Comparison of ENCODE assay signal across 8 cellular contexts in genomic region chr1:54405894-54406293, GRCh38. TPM values are rescaled to one million over a fixed set of nuclear protein-coding genes. Genes with fewer than 3 reads are reported as not detected.
DNase-seq lines count a peak whose midpoint lies in the region; ATAC-seq and TF ChIP-seq lines count a peak whose summit lies in the region.

No MANE protein-coding gene starts in this region.

- DNase-seq in colonic mucosa: no peak
- DNase-seq in neuronal stem cell (ENCODE audit: low spot score): no peak
- no peak for DNase-seq in NCI-H1694 (lab: John Stamatoyannopoulos, UW)
- DNase-seq in left colon: no peak
- DNase-seq in T1000 (lab: John Stamatoyannopoulos, UW): no peak

- H2AK5ac ChIP-seq in neuronal stem cell (ENCODE audit: low read depth, low read length): no peak overlapping the region

- H3K4me2 ChIP-seq in BLaER1 treated with 17β-estradiol and CSF1 and Interleukin-3, amounts not matched to agents 10 nM and 100 nM: peak overlapping the region in 7 of 11 experiments; percentile 22 to 88 (median 73); a peak in 10 of 22 replicates
- peak overlapping the region; percentile 59 for H3K4me2 ChIP-seq in neuronal stem cell (ENCODE audit: insufficient read depth, low read length, poor library complexity, severe bottlenecking)

- peak overlapping the region; percentile 69 to 84 (median 76) for H3K4me3 ChIP-seq in BLaER1 treated with 17β-estradiol and CSF1 and Interleukin-3, amounts not matched to agents 10 nM and 100 nM
- H3K4me3 ChIP-seq in colonic mucosa: peak overlapping the region; percentile 92
- H3K4me3 ChIP-seq in neuronal stem cell (ENCODE audit: low read length in 2 of 2): peak overlapping the region; percentile 94 to 97

- no peak overlapping the region for H2BK120ac ChIP-seq in neuronal stem cell (ENCODE audit: low read depth, low read length)

- H2BK12ac ChIP-seq in neuronal stem cell (ENCODE audit: low read length): no peak overlapping the region

- H3K4me1 ChIP-seq in BLaER1 treated with 17β-estradiol and CSF1 and Interleukin-3, amounts not matched to agents 10 nM and 100 nM: peaks cover 49 to 66% (median 60%) of the 10 kb centered on the region in 10 experiments
- H3K4me1 ChIP-seq in colonic mucosa: peaks cover 17% of the 10 kb centered on the region
- peaks cover 25 to 40% of the 10 kb centered on the region in 2 donors for H3K4me1 ChIP-seq in neuronal stem cell (ENCODE audit: control insufficient read depth in 2 of 2, insufficient read depth in 1 of 2, low read depth in 1 of 2, low read length in 2 of 2)

- WGBS in neuronal stem cell (ENCODE audit: extremely low coverage in 2 of 2, insufficient read length in 2 of 2, insufficient replicate concordance in 1 of 2), 2 donors: no CpG with 5 or more reads among the region's 58 CpGs

- peak overlapping the region; percentile 67 for H2BK5ac ChIP-seq in neuronal stem cell (ENCODE audit: low read length)

- peaks cover 18 to 26% (median 23%) of the 10 kb centered on the region in 11 experiments for H3K36me3 ChIP-seq in BLaER1 treated with 17β-estradiol and CSF1 and Interleukin-3, amounts not matched to agents 10 nM and 100 nM
- H3K36me3 ChIP-seq in colonic mucosa (no peaks in the 10 kb centered on the region), neuronal stem cell (replicated peaks in 1 of 2; ENCODE audit: control insufficient read depth in 2 of 2, insufficient read depth in 2 of 2, low read length in 2 of 2) (peaks cover 7 to 40% of the 10 kb centered on the region in 2 donors)

- ATAC-seq in HG03095 (IDR thresholded peaks at IDR 0.05; ENCODE audit: unreplicated experiment): peak; percentile 2
- ATAC-seq in left colon: no peak
- ATAC-seq in GM19351 (IDR thresholded peaks at IDR 0.05; ENCODE audit: unreplicated experiment): no peak

- H3K27ac ChIP-seq in BLaER1 treated with 17β-estradiol and CSF1 and Interleukin-3, amounts not matched to agents 10 nM and 100 nM: peak overlapping the region in 10 of 11 experiments; percentile 11 to 83 (median 52); a peak in 15 of 22 replicates
- H3K27ac ChIP-seq in colonic mucosa (no peak overlapping the region), neuronal stem cell (replicated peaks; ENCODE audit: low read length) (no peak overlapping the region)

- no peak overlapping the region for H2BK15ac ChIP-seq in neuronal stem cell (ENCODE audit: low read length)

- H4K20me1 ChIP-seq in BLaER1 treated with 17β-estradiol and CSF1 and Interleukin-3, amounts not matched to agents 10 nM and 100 nM: peaks cover 20 to 44% (median 34%) of the 10 kb centered on the region in 11 experiments; a peak in 18 of 22 replicates

- no peak overlapping the region for H3K14ac ChIP-seq in neuronal stem cell (ENCODE audit: low read length)

- intact Hi-C loops in colonic mucosa (cut with DNase I): loop anchor here (10.0 kb wide), 1 partner anchor 331 kb away; no protein-coding TSS in a partner anchor
- intact Hi-C loops in left colon (cut with DNase I, micrococcal nuclease): loop anchor here (5.0 kb wide), 2 partner anchors 81 to 284 kb away; no protein-coding TSS in a partner anchor

- no peak overlapping the region for H2AFZ ChIP-seq in neuronal stem cell (ENCODE audit: low read length)

- H4K8ac ChIP-seq in neuronal stem cell (ENCODE audit: low read depth, low read length): no peak overlapping the region

- peaks cover 11% of the 10 kb centered on the region for H3K79me1 ChIP-seq in neuronal stem cell (ENCODE audit: low read depth, low read length)

- no peaks in the 10 kb centered on the region for H3K9me3 ChIP-seq in BLaER1 treated with 17β-estradiol and CSF1 and Interleukin-3, amounts not matched to agents 10 nM and 100 nM (replicated peaks in 1 of 11)
- no peaks in the 10 kb centered on the region for H3K9me3 ChIP-seq in colonic mucosa
- peaks cover 0 to under 1% of the 10 kb centered on the region in 2 donors for H3K9me3 ChIP-seq in neuronal stem cell (replicated peaks in 1 of 2; ENCODE audit: control insufficient read depth in 2 of 2, insufficient read depth in 1 of 2, low read depth in 1 of 2, low read length in 2 of 2)

- H3K27me3 ChIP-seq in BLaER1 treated with 17β-estradiol and CSF1 and Interleukin-3, amounts not matched to agents 10 nM and 100 nM: no peaks in the 10 kb centered on the region
- no peaks in the 10 kb centered on the region for H3K27me3 ChIP-seq in colonic mucosa
- H3K27me3 ChIP-seq in neuronal stem cell (ENCODE audit: control insufficient read depth in 3 of 3, insufficient read depth in 3 of 3, low read depth in 1 of 3, low read length in 3 of 3): no peaks in the 10 kb centered on the region

- no peak overlapping the region for H4K91ac ChIP-seq in neuronal stem cell (ENCODE audit: low read depth, low read length, poor library complexity)

- peak overlapping the region; percentile 74 for H3K23ac ChIP-seq in neuronal stem cell (ENCODE audit: low read depth, low read length, poor library complexity)

- no peak for TF ChIP-seq CTCF in colonic mucosa (IDR thresholded peaks at IDR 0.05)

- H3K4ac ChIP-seq in neuronal stem cell (ENCODE audit: low read length): no peak overlapping the region

- H3K9ac ChIP-seq in BLaER1 treated with 17β-estradiol and CSF1 and Interleukin-3, amounts not matched to agents 10 nM and 100 nM: peak overlapping the region; percentile 70 to 84 (median 82); a peak in 21 of 22 replicates
- no peak overlapping the region for H3K9ac ChIP-seq in colonic mucosa (ENCODE audit: low read depth in 2 of 2, low read length in 2 of 2)
- peak overlapping the region; percentile 85 for H3K9ac ChIP-seq in neuronal stem cell (ENCODE audit: low read depth, low read length, poor library complexity)

- H3K18ac ChIP-seq in neuronal stem cell (ENCODE audit: low read length): peak overlapping the region; percentile 69

RNA-seq across cellular contexts. Expression of gene SSBP3, which starts 0.3 kb away (rescaled TPM):
- total RNA-seq in colonic mucosa (10 to 100 TPM; 63.8 to 76.5 TPM), left colon (10 to 100 TPM; 61.7 to 74.2 TPM)
- polyA plus RNA-seq in neuronal stem cell (2013, experiment 1 of 2): 127 TPM
- polyA plus RNA-seq in neuronal stem cell (2013, experiment 2 of 2): 133 TPM

Comparison
In these comparisons a context has a peak if more than half of its experiments do, and no peak if none do; other contexts are left out.
1. H3K27ac ChIP-seq: peak in BLaER1 treated with 17β-estradiol and CSF1 and Interleukin-3, amounts not matched to agents 10 nM and 100 nM (10 of 11); none in colonic mucosa (single experiment) and neuronal stem cell (single experiment).
2. H3K9ac ChIP-seq: peak in BLaER1 treated with 17β-estradiol and CSF1 and Interleukin-3, amounts not matched to agents 10 nM and 100 nM (11 of 11) and neuronal stem cell (single experiment); none in colonic mucosa (0 of 2).
3. Peak in every context shown above with its lines, with median percentiles within 50 percentile points of each other: H3K4me3 ChIP-seq.